ENCODE assay signal across 30 cellular contexts in genomic region chr9:23812673-23813072, GRCh38. TPM values are rescaled to one million over a fixed set of nuclear protein-coding genes. Genes with fewer than 3 reads are reported as not detected.
"Had no signal": no experiment of that assay in that cellular context is flagged by ENCODE, and none has a peak within 500 bp of the region (broad histone marks: within the 10 kb centered on the region; RNA-seq: fewer than 3 reads in every experiment).

No MANE protein-coding gene starts in this region.

- H3K9me3 ChIP-seq: ascending aorta, colonic mucosa, MG63 had no signal

- H3K9me3 Mint-ChIP-seq: activated naive CD8-positive, alpha-beta T cell treated with anti-CD3 and anti-CD28 coated beads, Interleukin-2, amount 10 ng/mL, durations not matched to agents 7 days and 5 days had no signal

- H3K36me3 Mint-ChIP-seq: activated naive CD4-positive, alpha-beta T cell treated with anti-CD3 and anti-CD28 coated beads, Interleukin-2, amount 50 U/mL, for 24 hours; activated naive CD8-positive, alpha-beta T cell treated with anti-CD3 and anti-CD28 coated beads, Interleukin-2, amount 10 ng/mL, durations not matched to agents 7 days and 5 days had no signal

- H3K27ac Mint-ChIP-seq: activated CD4-positive, alpha-beta T cell treated with anti-CD3 and anti-CD28 coated beads for 36 hours; activated CD4-positive, alpha-beta T cell treated with anti-CD3 and anti-CD28 coated beads, Interleukin-2, amount 10 ng/mL, durations not matched to agents 7 days and 5 days; activated CD8-positive, alpha-beta T cell treated with anti-CD3 and anti-CD28 coated beads, Interleukin-2, amount 10 ng/mL, durations not matched to agents 7 days and 5 days; activated naive CD4-positive, alpha-beta T cell treated with anti-CD3 and anti-CD28 coated beads, Interleukin-2, amount 50 U/mL, for 24 hours; activated naive CD8-positive, alpha-beta T cell treated with anti-CD3 and anti-CD28 coated beads, Interleukin-2, amount 10 ng/mL, durations not matched to agents 7 days and 5 days; activated T-cell treated with anti-CD3 and anti-CD28 coated beads, Interleukin-2, amount 50 U/mL, for 24 hours; activated T-helper 2 cell treated with anti-CD3 and anti-CD28 coated beads, Interferon-gamma antibody, Interleukin-2, Interleukin-4, amounts not matched to agents 10 μg/mL and 5 μg/mL and 100 μg/mL, durations not matched to agents 14 hours and 24 hours and 36 hours; T-helper 2 cell treated with Interferon-gamma antibody and Interleukin-4, amounts not matched to agents 5 μg/mL and 100 μg/mL, for 36 hours had no signal

- H3K27me3 Mint-ChIP-seq: activated CD4-positive, alpha-beta T cell treated with anti-CD3 and anti-CD28 coated beads for 36 hours; activated CD4-positive, alpha-beta T cell treated with anti-CD3 and anti-CD28 coated beads, Interleukin-2, amount 10 ng/mL, durations not matched to agents 7 days and 5 days; activated naive CD4-positive, alpha-beta T cell treated with anti-CD3 and anti-CD28 coated beads, Interleukin-2, amount 50 U/mL, for 24 hours; activated naive CD8-positive, alpha-beta T cell treated with anti-CD3 and anti-CD28 coated beads, Interleukin-2, amount 10 ng/mL, durations not matched to agents 7 days and 5 days; activated T-cell treated with anti-CD3 and anti-CD28 coated beads, Interleukin-2, amount 50 U/mL, for 24 hours; central memory CD8-positive, alpha-beta T cell had no signal

- DNase-seq: activated CD4-positive, alpha-beta T cell treated with anti-CD3 and anti-CD28 coated beads for 36 hours; activated CD4-positive, alpha-beta T cell treated with anti-CD3 and anti-CD28 coated beads, Interleukin-2, amount 10 ng/mL, durations not matched to agents 7 days and 5 days; activated CD4-positive, alpha-beta T cell treated with anti-CD3 and anti-CD28 coated beads, Interleukin-2, amount 50 U/mL, for 48 hours; activated CD8-positive, alpha-beta T cell treated with anti-CD3 and anti-CD28 coated beads, Interleukin-2, amount 10 ng/mL, durations not matched to agents 7 days and 5 days; activated gamma-delta T cell; activated naive CD4-positive, alpha-beta T cell treated with Interleukin-2 at 50 U/mL for 16 hours; activated naive CD8-positive, alpha-beta T cell treated with anti-CD3 and anti-CD28 coated beads, Interleukin-2, amount 10 ng/mL, durations not matched to agents 7 days and 5 days; activated T-cell treated with anti-CD3 and anti-CD28 coated beads, Interleukin-2, amount 50 U/mL, for 24 hours; amygdala; colonic mucosa; Karpas-422; KBM-7; MG63; NCI-H1048; NCI-H1105 treated with DMSO at 0.1 percent for 48 hours; NCI-H1436 treated with DMSO at 0.1 percent for 48 hours; NCI-H187; NCI-H2029 treated with DMSO at 0.1 percent for 48 hours; NCI-H510A treated with DMSO at 0.1 percent for 48 hours; NCI-H82; NK-92 treated with Interleukin-12 subunit alpha and Interleukin-12 subunit beta, amount 100 ng/mL, for 24 hours; PC-9; Right ventricle myocardium superior had no signal

- ATAC-seq: activated CD4-positive, alpha-beta T cell treated with anti-CD3 and anti-CD28 coated beads for 36 hours; activated CD4-positive, CD25-positive, alpha-beta regulatory T cell treated with anti-CD3 and anti-CD28 coated beads, Interleukin-2, amount 50 U/mL, for 24 hours; activated CD8-positive, alpha-beta T cell treated with anti-CD3 and anti-CD28 coated beads, Interleukin-2, amount 10 ng/mL, durations not matched to agents 7 days and 5 days had no signal

- H3K4me3 Mint-ChIP-seq: activated CD4-positive, alpha-beta T cell treated with anti-CD3 and anti-CD28 coated beads for 36 hours; activated CD4-positive, alpha-beta T cell treated with anti-CD3 and anti-CD28 coated beads, Interleukin-2, amount 10 ng/mL, durations not matched to agents 7 days and 5 days; activated CD8-positive, alpha-beta T cell treated with anti-CD3 and anti-CD28 coated beads, Interleukin-2, amount 10 ng/mL, durations not matched to agents 7 days and 5 days; activated naive CD4-positive, alpha-beta T cell treated with anti-CD3 and anti-CD28 coated beads, Interleukin-2, amount 50 U/mL, for 24 hours; activated naive CD8-positive, alpha-beta T cell treated with anti-CD3 and anti-CD28 coated beads, Interleukin-2, amount 10 ng/mL, durations not matched to agents 7 days and 5 days; activated T-cell treated with anti-CD3 and anti-CD28 coated beads, Interleukin-2, amount 50 U/mL, for 24 hours; central memory CD8-positive, alpha-beta T cell; T-helper 2 cell treated with Interferon-gamma antibody and Interleukin-4, amounts not matched to agents 5 μg/mL and 100 μg/mL, for 36 hours had no signal

- H3K4me1 Mint-ChIP-seq: activated CD4-positive, alpha-beta T cell treated with anti-CD3 and anti-CD28 coated beads for 36 hours; activated CD4-positive, alpha-beta T cell treated with anti-CD3 and anti-CD28 coated beads, Interleukin-2, amount 10 ng/mL, durations not matched to agents 7 days and 5 days; activated naive CD4-positive, alpha-beta T cell treated with anti-CD3 and anti-CD28 coated beads, Interleukin-2, amount 50 U/mL, for 24 hours; activated naive CD8-positive, alpha-beta T cell treated with anti-CD3 and anti-CD28 coated beads, Interleukin-2, amount 10 ng/mL, durations not matched to agents 7 days and 5 days; central memory CD8-positive, alpha-beta T cell had no signal

RNA-seq across cellular contexts. Expression of gene ELAVL2, which starts 13.4 kb away (rescaled TPM):
- total RNA-seq: activated CD4-positive, alpha-beta T cell treated with anti-CD3 and anti-CD28 coated beads for 36 hours; activated CD4-positive, alpha-beta T cell treated with anti-CD3 and anti-CD28 coated beads, Interleukin-2, amount 10 ng/mL, durations not matched to agents 7 days and 5 days; activated CD8-positive, alpha-beta T cell treated with anti-CD3 and anti-CD28 coated beads, Interleukin-2, amount 10 ng/mL, durations not matched to agents 7 days and 5 days; activated naive CD8-positive, alpha-beta T cell treated with anti-CD3 and anti-CD28 coated beads, Interleukin-2, amount 10 ng/mL, durations not matched to agents 7 days and 5 days; activated T-helper 2 cell treated with anti-CD3 and anti-CD28 coated beads, Interferon-gamma antibody, Interleukin-2, Interleukin-4, amounts not matched to agents 10 μg/mL and 5 μg/mL and 100 μg/mL, durations not matched to agents 14 hours and 24 hours and 36 hours; ascending aorta; PC-9; Right ventricle myocardium superior; T-helper 1 cell treated with Interleukin-12 subunit alpha and Interleukin-12 subunit beta and Interleukin-4 antibody, amounts not matched to agents 30 ng/mL and 1 ng/mL, for 36 hours had no signal
